In the genomic region with DNA sequence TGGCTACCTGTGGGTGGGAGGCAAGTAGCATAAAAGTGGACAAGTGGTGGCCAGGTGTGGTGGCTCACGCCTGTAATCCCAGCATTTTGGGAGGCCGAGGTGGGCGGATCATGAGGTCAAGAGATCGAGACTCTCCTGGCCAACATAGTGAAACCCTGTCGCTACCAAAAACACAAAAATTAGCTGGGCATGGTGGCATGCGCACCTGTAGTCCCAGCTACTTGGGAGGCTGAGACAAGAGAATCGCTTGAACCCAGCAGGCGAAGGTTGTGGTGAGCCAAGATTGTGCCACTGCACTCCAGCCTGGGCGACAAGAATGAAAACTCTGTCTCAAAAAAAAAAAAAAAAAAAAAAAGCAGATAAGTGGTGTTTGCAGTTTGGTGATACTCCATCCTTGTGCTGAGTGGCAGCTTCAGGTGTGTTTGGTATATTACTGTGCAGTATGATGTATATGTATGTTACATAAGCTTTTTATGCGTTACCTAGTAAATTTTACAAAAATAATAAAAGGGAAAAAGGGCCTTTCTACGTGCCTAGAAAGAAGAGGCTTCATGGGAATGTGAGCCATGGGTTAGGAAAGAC, we compare ENCODE assay signal across 8 cellular contexts. TPM values are rescaled to one million over a fixed set of nuclear protein-coding genes. Genes with fewer than 3 reads are reported as not detected.
DNase-seq lines count a peak whose midpoint lies in the region; ATAC-seq and TF ChIP-seq lines count a peak whose summit lies in the region.

No MANE protein-coding gene starts in this region.

- peak overlapping the region; percentile 87 for H3K4me3 Mint-ChIP-seq in central memory CD8-positive, alpha-beta T cell

- H3K4me3 ChIP-seq in psoas muscle = peak overlapping the region; percentile 68

- H3K27ac ChIP-seq in psoas muscle = peak overlapping the region; percentile 72

- no peaks in the 10 kb centered on the region for H3K27me3 Mint-ChIP-seq in central memory CD8-positive, alpha-beta T cell

- peak overlapping the region; percentile 100 for H3K27ac Mint-ChIP-seq in central memory CD8-positive, alpha-beta T cell (ENCODE audit: low read depth)

- no peak for DNase-seq in central memory CD8-positive, alpha-beta T cell (ENCODE audit: low spot score in 2 of 2)
- DNase-seq in psoas muscle (no peak), GM19238 (ENCODE audit: insufficient read length, low spot score) (no peak), SIG-M5 (lab: John Stamatoyannopoulos, UW) (no peak), DMS153 treated with DMSO at 0.1 percent for 48 hours (lab: John Stamatoyannopoulos, UW; ENCODE audit: unreplicated experiment) (no peak)

- 70 to 77% (median 75%) methylated on average over 11 of the region's 11 CpGs for WGBS in psoas muscle, 3 donors

- intact Hi-C loops in psoas muscle (cut with DNase I) = no loop called here

- peaks cover 75% of the 10 kb centered on the region for H3K4me1 Mint-ChIP-seq in central memory CD8-positive, alpha-beta T cell

- TF ChIP-seq POLR2A in GM18505 (IDR thresholded peaks at IDR 0.05; ENCODE audit: borderline replicate concordance, extremely low read depth, insufficient read depth, insufficient read length) = no peak

- no peak for TF ChIP-seq CTCF in psoas muscle (IDR thresholded peaks at IDR 0.05)

- H3K4me1 ChIP-seq in psoas muscle = peaks cover 11% of the 10 kb centered on the region

- H3K9me3 Mint-ChIP-seq in central memory CD8-positive, alpha-beta T cell = no peaks in the 10 kb centered on the region

- H3K9me3 ChIP-seq in psoas muscle = no peaks in the 10 kb centered on the region

- no peaks in the 10 kb centered on the region for H3K36me3 ChIP-seq in psoas muscle (ENCODE audit: insufficient read depth in 1 of 2, low read depth in 1 of 2)

- ATAC-seq in GM18861 (IDR thresholded peaks at IDR 0.05; ENCODE audit: unreplicated experiment) (peak; percentile 19), HG03342 (IDR thresholded peaks at IDR 0.05; ENCODE audit: unreplicated experiment) (peak; percentile 9), psoas muscle (no peak), GM18505 (IDR thresholded peaks at IDR 0.05; ENCODE audit: unreplicated experiment) (no peak)
- ATAC-seq in central memory CD8-positive, alpha-beta T cell (replicated peaks; ENCODE audit: extremely low read depth, poor library complexity, severe bottlenecking) = peak; percentile 15

- no peaks in the 10 kb centered on the region for H3K27me3 ChIP-seq in psoas muscle (ENCODE audit: insufficient read depth in 3 of 3, low read length in 2 of 3)

- peaks cover 29% of the 10 kb centered on the region for H3K36me3 Mint-ChIP-seq in central memory CD8-positive, alpha-beta T cell (ENCODE audit: insufficient read depth)

RNA-seq across cellular contexts. Expression of gene ICAM2, which starts 0.9 kb away (rescaled TPM):
- 10 to 100 TPM; 22.5 to 34.8 (median 26.8) TPM for total RNA-seq in psoas muscle
- polyA plus RNA-seq in psoas muscle = 10 to 100 TPM; 20.4 to 50.0 (median 34.0) TPM

RNA-seq across cellular contexts. Expression of gene PRR29, which starts 21.4 kb away (rescaled TPM):
- under 1 TPM in 3 of 4 donors, not detected in 1; 0.19 to 0.47 (median 0.25) TPM for total RNA-seq in psoas muscle
- under 1 TPM; 0.09 to 0.13 (median 0.11) TPM for polyA plus RNA-seq in psoas muscle

RNA-seq across cellular contexts. Expression of gene SCN4A, which starts 46.9 kb away (rescaled TPM):
- total RNA-seq in psoas muscle = 100 to 1,000 TPM in 2 of 4 donors, 10 to 100 TPM in 2; 45.9 to 137 (median 98.4) TPM
- 10 to 100 TPM in 2 of 3 donors, 1 to 10 TPM in 1; 3.8 to 34.9 (median 14.7) TPM for polyA plus RNA-seq in psoas muscle

Comparison
In these comparisons a context has a peak if more than half of its experiments do, and no peak if none do; other contexts are left out.
1. ATAC-seq: peak in GM18861 (single experiment), HG03342 (single experiment) and central memory CD8-positive, alpha-beta T cell (single experiment); none in psoas muscle (0 of 4) and GM18505 (single experiment).